Comparison of ENCODE assay signal across 7 cellular contexts in the genomic region with DNA sequence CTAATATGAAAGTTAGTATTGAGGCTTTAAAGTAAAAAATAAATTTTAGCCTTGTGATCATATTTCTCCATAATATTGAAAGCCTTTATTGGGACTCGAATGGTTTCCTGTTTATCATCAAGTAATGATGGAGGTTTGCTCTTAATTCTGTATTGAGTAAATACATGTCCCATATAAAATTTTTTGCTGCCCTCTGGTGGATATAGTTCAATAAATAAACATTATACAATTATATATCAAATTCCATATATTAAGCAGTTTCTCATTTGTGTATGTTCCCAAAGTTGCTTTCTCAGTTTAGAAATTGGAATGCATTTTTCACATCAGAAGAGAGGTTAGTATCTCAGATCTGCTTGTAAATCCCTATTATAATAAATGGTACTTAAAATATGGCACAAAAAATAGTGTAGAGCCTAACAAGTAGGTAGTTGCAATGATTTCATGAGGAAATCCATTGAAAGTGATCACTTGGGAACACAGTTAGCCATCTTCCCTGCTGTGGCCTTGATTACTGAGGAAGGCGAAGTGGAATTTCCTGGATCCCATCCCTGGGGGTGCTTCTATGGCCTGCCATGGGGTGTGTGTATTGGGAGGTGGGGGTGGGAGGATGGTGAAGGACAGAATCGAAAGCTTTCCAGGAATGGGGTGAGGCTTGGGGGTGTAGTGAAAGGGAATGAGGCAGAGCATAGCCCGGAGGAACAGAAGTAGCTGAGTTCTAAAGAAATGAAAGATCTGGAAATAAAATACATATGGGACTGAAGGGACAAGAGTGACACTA.
DNase-seq lines count a peak whose midpoint lies in the region; FAIRE-seq and TF ChIP-seq lines count a peak whose summit lies in the region.

No MANE protein-coding gene starts in this region.

- no peak for TF ChIP-seq EP300 in sigmoid colon (IDR thresholded peaks at IDR 0.05)

- 60 to 72% methylated on average over 4 of the region's 4 CpGs for WGBS in sigmoid colon, 2 donors

- no peaks in the 10 kb centered on the region for H3K27me3 ChIP-seq in ascending aorta
- H3K27me3 ChIP-seq in sigmoid colon: no peaks in the 10 kb centered on the region

- TF ChIP-seq CTCF in ascending aorta (IDR thresholded peaks at IDR 0.05) (peak in 2 of 3 experiments; percentile 9 to 21), sigmoid colon (IDR thresholded peaks at IDR 0.05) (no peak)

- H3K4me1 ChIP-seq in ascending aorta (no peaks in the 10 kb centered on the region), sigmoid colon (no peaks in the 10 kb centered on the region)

- H3K9me3 ChIP-seq in ascending aorta (no peaks in the 10 kb centered on the region), sigmoid colon (no peaks in the 10 kb centered on the region)

- no peak for DNase-seq in GM18507 (ENCODE audit: extremely low spot score, insufficient read length, low read depth)
- peak; percentile 25 for DNase-seq in NCI-H187 treated with DMSO at 0.1 percent for 48 hours (lab: John Stamatoyannopoulos, UW)
- no peak for DNase-seq in ascending aorta (ENCODE audit: low spot score in 2 of 2)
- peak; percentile 19 for DNase-seq in left kidney (ENCODE audit: low read depth, low spot score)
- DNase-seq in sigmoid colon: no peak
- no peak for DNase-seq in D341Med (ENCODE audit: low spot score)
- no peak for DNase-seq in GM12891 (ENCODE audit: insufficient read length, low spot score)

- no peak overlapping the region for H3K27ac ChIP-seq in ascending aorta
- no peak overlapping the region for H3K27ac ChIP-seq in sigmoid colon

- no peak for TF ChIP-seq POLR2A in sigmoid colon (IDR thresholded peaks at IDR 0.05)
- TF ChIP-seq POLR2A in GM12891 (IDR thresholded peaks at IDR 0.05; ENCODE audit: low read depth, low read length): no peak

- H3K4me3 ChIP-seq in ascending aorta: no peak overlapping the region
- H3K4me3 ChIP-seq in sigmoid colon: no peak overlapping the region

- no peaks in the 10 kb centered on the region for H3K36me3 ChIP-seq in ascending aorta
- no peaks in the 10 kb centered on the region for H3K36me3 ChIP-seq in sigmoid colon

- intact Hi-C loops in ascending aorta (cut with DNase I): loop anchor here (1.0 kb wide), 1 partner anchor 224 kb away; no protein-coding TSS in a partner anchor
- intact Hi-C loops in sigmoid colon (cut with DNase I): loop anchor here (10.0 kb wide), 1 partner anchor 58 kb away; no protein-coding TSS in a partner anchor

- peak; percentile 24 for FAIRE-seq in GM18507 (lab: Jason Lieb, UNC)
- FAIRE-seq in GM12891 (lab: Jason Lieb, UNC): no peak

TF ChIP-seq in GM12891, 5 proteins besides CTCF, POLR2A, EP300 and RAD21:
- TF ChIP-seq POLR2AphosphoS5 (IDR thresholded peaks at IDR 0.05; ENCODE audit: low read depth, low read length) (no peak), POU2F2 (IDR thresholded peaks at IDR 0.05; ENCODE audit: low read depth, low read length) (no peak), TAF1 (IDR thresholded peaks at IDR 0.05; ENCODE audit: low read depth, low read length) (no peak), PAX5 (IDR thresholded peaks at IDR 0.05; ENCODE audit: insufficient read depth, low read length, severe bottlenecking) (no peak), SPI1 (IDR thresholded peaks at IDR 0.05; ENCODE audit: low read depth, low read length) (no peak)

Comparison
In these comparisons a context has a peak if more than half of its experiments do, and no peak if none do; other contexts are left out.
1. DNase-seq: peak in NCI-H187 treated with DMSO at 0.1 percent for 48 hours (single experiment) and left kidney (single experiment); none in GM18507 (single experiment), ascending aorta (0 of 2), sigmoid colon (single experiment), D341Med (single experiment) and GM12891 (single experiment).
2. CTCF ChIP-seq: peak in ascending aorta (2 of 3); none in sigmoid colon (0 of 4).